12 cellular contexts compared by ENCODE assay signal in the genomic region with DNA sequence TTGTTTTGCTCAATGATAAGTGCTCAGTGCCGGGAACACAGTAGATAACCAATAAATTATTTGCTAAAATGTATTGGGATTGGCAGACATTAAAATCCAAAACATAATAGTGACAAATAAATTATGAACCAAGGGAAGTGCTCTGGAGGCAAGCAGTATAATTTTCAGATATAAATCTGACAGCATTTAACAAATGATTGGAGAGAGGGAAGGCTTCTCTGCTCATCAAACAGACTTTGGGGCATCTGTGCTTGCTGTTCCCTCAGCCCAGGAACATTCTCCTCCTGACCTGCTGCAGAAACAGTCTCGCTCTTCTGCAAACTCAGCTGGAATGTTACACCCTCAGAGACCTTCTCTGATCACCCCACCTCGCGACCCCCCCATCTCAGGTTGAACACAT. TPM values are rescaled to one million over a fixed set of nuclear protein-coding genes. Genes with fewer than 3 reads are reported as not detected.
DNase-seq lines count a peak whose midpoint lies in the region; ATAC-seq, FAIRE-seq and TF ChIP-seq lines count a peak whose summit lies in the region.
"Had no signal": no experiment of that assay in that cellular context is flagged by ENCODE, and none has a peak within 500 bp of the region (broad histone marks: within the 10 kb centered on the region; RNA-seq: fewer than 3 reads in every experiment).

No MANE protein-coding gene starts in this region.

- no peak overlapping the region for H2AFZ ChIP-seq in SK-N-SH (ENCODE audit: low read depth)
- no peak overlapping the region for H2AFZ ChIP-seq in SU-DHL-6 (ENCODE audit: low read depth, low read length, severe bottlenecking)
- H2AFZ ChIP-seq in fibroblast of lung (ENCODE audit: low read length), result no peak overlapping the region

- no peaks in the 10 kb centered on the region for H3K27me3 Mint-ChIP-seq in progenitor cell of endocrine pancreas

- no peaks in the 10 kb centered on the region for H3F3A ChIP-seq in SK-N-SH (replicated peaks; ENCODE audit: insufficient read depth)
- H3F3A ChIP-seq in SU-DHL-6 (ENCODE audit: insufficient read depth), result no peaks in the 10 kb centered on the region

- H3K27me3 ChIP-seq in SK-N-SH (ENCODE audit: insufficient read depth), result no peaks in the 10 kb centered on the region
- no peaks in the 10 kb centered on the region for H3K27me3 ChIP-seq in SU-DHL-6 (ENCODE audit: low read length)
- H3K27me3 ChIP-seq in fibroblast of lung (ENCODE audit: control insufficient read depth, insufficient read depth, low read length), result no peaks in the 10 kb centered on the region
- H3K27me3 ChIP-seq: gastrocnemius medialis had no signal

- H3K27ac ChIP-seq in SK-N-SH (ENCODE audit: low read depth in 2 of 2, low read length in 1 of 2) (peak overlapping the region in 1 of 2 experiments; percentile 16; a peak in 1 of 4 replicates), SU-DHL-6 (ENCODE audit: low read depth, low read length) (no peak overlapping the region), fibroblast of lung (ENCODE audit: insufficient read depth, low read length) (no peak overlapping the region)

- WGBS in SK-N-SH (ENCODE audit: low lambda C conversion rate), result 69% methylated on average over 4 of the region's 4 CpGs

- POLR2A ChIA-PET in SK-N-SH (lab: Yijun Ruan, JAX), result no interaction called here

- no peak for TF ChIP-seq POLR2A in GM12892 (IDR thresholded peaks at IDR 0.05; ENCODE audit: low read depth, low read length)

- DNase-seq in SK-N-SH, result peak; percentile 31
- DNase-seq in fibroblast of lung (ENCODE audit: low read depth in 2 of 2), result no peak
- DNase-seq in progenitor cell of endocrine pancreas (ENCODE audit: low spot score, unreplicated experiment), result no peak
- no peak for DNase-seq in UCSD-AML1 (lab: John Stamatoyannopoulos, UW; ENCODE audit: unreplicated experiment)
- DNase-seq in inferior parietal cortex (ENCODE audit: extremely low spot score), result no peak
- DNase-seq in GM12892 (ENCODE audit: insufficient read length), result no peak
- DNase-seq: amygdala, gastrocnemius medialis, NCI-H1694 had no signal

- H3K4me3 Mint-ChIP-seq in progenitor cell of endocrine pancreas (ENCODE audit: low read depth), result peak overlapping the region; percentile 99

- H3K9me3 Mint-ChIP-seq in progenitor cell of endocrine pancreas (ENCODE audit: low read depth), result no peaks in the 10 kb centered on the region

- peak overlapping the region; percentile 99 for H3K27ac Mint-ChIP-seq in progenitor cell of endocrine pancreas

- H3K4me2 ChIP-seq in SK-N-SH (peak overlapping the region; percentile 79), SU-DHL-6 (ENCODE audit: low read depth, low read length, poor library complexity, severe bottlenecking) (peak overlapping the region; percentile 67), fibroblast of lung (ENCODE audit: extremely low read depth, insufficient read depth, low read length) (peak overlapping the region; percentile 78)

- CTCF ChIA-PET in SK-N-SH (lab: Yijun Ruan, JAX), result interaction anchor here (1.8 to 5.8 kb wide), 2 partner anchors 9 to 43 kb away, joined by 4 to 35 read pairs; no protein-coding TSS in a partner anchor

- no peak for TF ChIP-seq CTCF in SK-N-SH (IDR thresholded peaks at IDR 0.05)
- no peak for TF ChIP-seq CTCF in SU-DHL-6 (IDR thresholded peaks at IDR 0.05; ENCODE audit: insufficient read depth, low read length, poor library complexity, severe bottlenecking)
- no peak for TF ChIP-seq CTCF in fibroblast of lung (conservative IDR thresholded peaks at IDR 0.05 in 1 of 2, IDR thresholded peaks at IDR 0.05 in 1 of 2; ENCODE audit: low read depth in 1 of 2, low read length in 2 of 2)
- TF ChIP-seq CTCF in progenitor cell of endocrine pancreas (IDR thresholded peaks at IDR 0.05; ENCODE audit: unreplicated experiment), result no peak

- peaks cover 56% of the 10 kb centered on the region for H3K4me1 Mint-ChIP-seq in progenitor cell of endocrine pancreas (ENCODE audit: low read depth)

- H3K9me3 ChIP-seq in SK-N-SH (no peaks in the 10 kb centered on the region), SU-DHL-6 (ENCODE audit: insufficient read depth, low read length) (no peaks in the 10 kb centered on the region), fibroblast of lung (ENCODE audit: control insufficient read depth, insufficient read depth, low read depth, low read length) (no peaks in the 10 kb centered on the region)
- H3K9me3 ChIP-seq: gastrocnemius medialis had no signal

- H3K4me3 ChIP-seq in SK-N-SH (ENCODE audit: low read depth in 2 of 2, low read length in 1 of 2) (0 out of 4 replicates have a peak overlapping the region, but pooled peaks of 1 of the 2 experiments have one; percentile 16), SU-DHL-6 (ENCODE audit: insufficient read depth, low read length, poor library complexity, severe bottlenecking) (no peak overlapping the region), fibroblast of lung (replicated peaks in 1 of 4; ENCODE audit: control extremely low read depth in 1 of 4, insufficient read depth in 1 of 4, low read depth in 3 of 4, low read length in 4 of 4) (peak overlapping the region in 3 of 4 experiments; percentile 25 to 91 (median 69))

- H4K20me1 ChIP-seq in SK-N-SH (ENCODE audit: insufficient read depth) (peaks cover 22% of the 10 kb centered on the region), SU-DHL-6 (ENCODE audit: low read depth, low read length) (no peaks in the 10 kb centered on the region; the same call in none of the 2 replicates), fibroblast of lung (ENCODE audit: control insufficient read depth, extremely low read depth, insufficient read depth, low read length) (peaks cover 5% of the 10 kb centered on the region)

- H3K36me3 ChIP-seq in SK-N-SH (replicated peaks in 1 of 2; ENCODE audit: control insufficient read depth in 1 of 2, insufficient read depth in 2 of 2, low read length in 1 of 2) (peaks cover 6 to 24% of the 10 kb centered on the region in 2 experiments), SU-DHL-6 (ENCODE audit: low read length) (peaks cover 16% of the 10 kb centered on the region), fibroblast of lung (ENCODE audit: control insufficient read depth, insufficient read depth, low read length) (peaks cover 4% of the 10 kb centered on the region)

- H3K79me2 ChIP-seq in SK-N-SH (ENCODE audit: insufficient read depth), result peaks cover 49% of the 10 kb centered on the region
- peaks cover 49% of the 10 kb centered on the region for H3K79me2 ChIP-seq in SU-DHL-6 (ENCODE audit: insufficient read depth, low read length)
- H3K79me2 ChIP-seq in fibroblast of lung (ENCODE audit: control insufficient read depth, insufficient read depth, low read length), result peaks cover 51% of the 10 kb centered on the region

- TF ChIP-seq RAD21 in SK-N-SH (IDR thresholded peaks at IDR 0.05; ENCODE audit: low read length), result no peak

- peaks cover 17 to 20% of the 10 kb centered on the region in 2 experiments; a peak in 3 of 4 replicates for H3K4me1 ChIP-seq in SK-N-SH (ENCODE audit: control insufficient read depth in 1 of 2, insufficient read depth in 2 of 2, low read depth in 1 of 2, low read length in 1 of 2)
- H3K4me1 ChIP-seq in fibroblast of lung (ENCODE audit: control insufficient read depth, extremely low read depth, insufficient read depth, low read length), result peaks cover 6% of the 10 kb centered on the region

- H3K9ac ChIP-seq in SK-N-SH (no peak overlapping the region), SU-DHL-6 (ENCODE audit: low read length) (no peak overlapping the region), fibroblast of lung (ENCODE audit: insufficient read depth, low read length) (no peak overlapping the region)

- peaks cover under 1% of the 10 kb centered on the region for H3K36me3 Mint-ChIP-seq in progenitor cell of endocrine pancreas (ENCODE audit: insufficient read depth)

- FAIRE-seq in GM12892 (lab: Jason Lieb, UNC), result no peak
- FAIRE-seq: A204.1 had no signal

- ATAC-seq in SK-N-SH treated with all-trans-retinoic acid at 6 μM for 48 hours, result no peak
- ATAC-seq: gastrocnemius medialis had no signal

- no peak; a peak in 1 of 4 replicates for TF ChIP-seq EP300 in SK-N-SH (IDR thresholded peaks at IDR 0.05; ENCODE audit: borderline replicate concordance in 1 of 2, low read depth in 1 of 2, low read length in 1 of 2)

- no peaks in the 10 kb centered on the region for H3K9me2 ChIP-seq in SK-N-SH
- no peaks in the 10 kb centered on the region for H3K9me2 ChIP-seq in SU-DHL-6 (replicated peaks; ENCODE audit: insufficient read depth, low read length)

TF ChIP-seq in SK-N-SH, 30 proteins besides CTCF, POLR2A, EP300 and RAD21 (continues in another document):
- TF ChIP-seq, protein P1, sequence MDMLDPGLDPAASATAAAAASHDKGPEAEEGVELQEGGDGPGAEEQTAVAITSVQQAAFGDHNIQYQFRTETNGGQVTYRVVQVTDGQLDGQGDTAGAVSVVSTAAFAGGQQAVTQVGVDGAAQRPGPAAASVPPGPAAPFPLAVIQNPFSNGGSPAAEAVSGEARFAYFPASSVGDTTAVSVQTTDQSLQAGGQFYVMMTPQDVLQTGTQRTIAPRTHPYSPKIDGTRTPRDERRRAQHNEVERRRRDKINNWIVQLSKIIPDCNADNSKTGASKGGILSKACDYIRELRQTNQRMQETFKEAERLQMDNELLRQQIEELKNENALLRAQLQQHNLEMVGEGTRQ (IDR thresholded peaks at IDR 0.05; ENCODE audit: borderline replicate concordance, low read depth, low read length), result no peak
- TF ChIP-seq, protein P2, sequence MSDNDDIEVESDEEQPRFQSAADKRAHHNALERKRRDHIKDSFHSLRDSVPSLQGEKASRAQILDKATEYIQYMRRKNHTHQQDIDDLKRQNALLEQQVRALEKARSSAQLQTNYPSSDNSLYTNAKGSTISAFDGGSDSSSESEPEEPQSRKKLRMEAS (IDR thresholded peaks at IDR 0.05; ENCODE audit: low read depth), result no peak

TF ChIP-seq in SK-N-SH treated with all-trans-retinoic acid at 6 μM for 48 hours, 23 proteins besides CTCF, POLR2A, EP300 and RAD21 (continues in another document):
- TF ChIP-seq ZFP3 (CRISPR knock-in tag; IDR thresholded peaks at IDR 0.05), result no peak
- TF ChIP-seq PPARA (CRISPR knock-in tag; IDR thresholded peaks at IDR 0.05; ENCODE audit: borderline replicate concordance), result no peak
- TF ChIP-seq ZNF70 (CRISPR knock-in tag; IDR thresholded peaks at IDR 0.05), result no peak
- TF ChIP-seq ZNF8 (CRISPR knock-in tag; IDR thresholded peaks at IDR 0.05), result no peak
- TF ChIP-seq ARNTL (CRISPR knock-in tag; IDR thresholded peaks at IDR 0.05; ENCODE audit: borderline replicate concordance, low read depth), result no peak

RNA-seq across cellular contexts. Expression of a gene that starts 2.2 kb away (rescaled TPM):
- 56.0 and 92.5 TPM in 2 replicates for polyA plus RNA-seq in SK-N-SH (2012; rRNA removed)
- 72.8 and 79.0 TPM in 2 replicates for polyA plus RNA-seq in SK-N-SH (2012; cell fraction: cytosol; rRNA removed)
- polyA plus RNA-seq in SK-N-SH (2012; cell fraction: nucleus; rRNA removed), result 74.1 and 204 TPM in 2 replicates
- total RNA-seq in fibroblast of lung, result 159 and 294 TPM in 2 replicates
- polyA plus RNA-seq in fibroblast of lung, result 113 and 198 TPM in 2 replicates
- 62.2 and 95.5 TPM in 2 replicates for polyA plus RNA-seq in fibroblast of lung (2012)
- 14.5 and 14.8 TPM in 2 replicates for polyA minus RNA-seq in fibroblast of lung (ENCODE audit: low replicate concordance)
- total RNA-seq in progenitor cell of endocrine pancreas, result 214 and 230 TPM in 2 replicates
- polyA plus RNA-seq in GM12892 (2012; ENCODE audit: missing spikeins), result 96.6 TPM
